In the genomic region with DNA sequence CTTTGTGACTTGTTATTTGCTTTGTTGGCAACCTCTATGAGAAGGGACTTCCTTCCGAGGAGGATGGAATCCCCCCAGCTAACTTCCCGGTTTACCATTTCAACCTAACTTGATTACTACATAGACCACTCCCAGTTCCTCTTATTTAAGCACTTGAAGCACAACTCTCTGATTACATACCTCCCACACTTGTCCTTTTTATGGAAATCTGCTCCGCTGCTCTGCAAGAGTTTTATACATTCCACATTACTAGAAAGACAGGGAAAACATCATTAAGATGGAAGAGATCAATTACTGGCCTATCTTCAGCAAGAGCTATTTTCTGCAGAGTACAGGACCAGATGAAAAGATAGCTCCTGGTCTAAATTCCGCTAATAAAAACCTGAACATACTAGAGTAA, we compare ENCODE assay signal across 13 cellular contexts.
DNase-seq lines count a peak whose midpoint lies in the region; ATAC-seq and TF ChIP-seq lines count a peak whose summit lies in the region.
"Had no signal": no experiment of that assay in that cellular context is flagged by ENCODE, and none has a peak within 500 bp of the region (broad histone marks: within the 10 kb centered on the region; RNA-seq: fewer than 3 reads in every experiment).

No MANE protein-coding gene starts in this region.

- no peak for TF ChIP-seq CTCF in GM10248 (IDR thresholded peaks at IDR 0.05; ENCODE audit: control extremely low read depth, extremely low read depth, low read depth, missing control alignments)
- no peak for TF ChIP-seq CTCF in NB4 (IDR thresholded peaks at IDR 0.05; ENCODE audit: low read depth, low read length)
- no peak for TF ChIP-seq CTCF in prostate gland (IDR thresholded peaks at IDR 0.05)

- CTCF ChIA-PET in GM10248 (lab: Yijun Ruan, JAX): interaction anchor here (1.1 to 2.5 kb wide), 7 partner anchors 10 to 335 kb away, joined by 3 to 11 read pairs (median 5); no protein-coding TSS in a partner anchor

- H3K27ac ChIP-seq in prostate gland: no peak overlapping the region
- H3K27ac ChIP-seq: body of pancreas had no signal

- no peaks in the 10 kb centered on the region for H3K9me3 ChIP-seq in prostate gland
- H3K9me3 ChIP-seq: body of pancreas had no signal

- DNase-seq in GM10248 (ENCODE audit: extremely low spot score) (peak; percentile 12), NB4 (ENCODE audit: low read depth) (peak; percentile 4), NCI-H2029 (lab: John Stamatoyannopoulos, UW) (no peak), NCI-H1417 treated with DMSO at 0.1 percent for 48 hours (lab: John Stamatoyannopoulos, UW) (no peak), T-helper 1 cell (no peak), prostate gland (ENCODE audit: low spot score) (no peak)
- DNase-seq: body of pancreas, Calu3, NCI-H1694 had no signal

- peaks cover 80% of the 10 kb centered on the region for H3K36me3 Mint-ChIP-seq in dendritic cell treated with granulocyte-macrophage colony-stimulating factor and Interleukin-4, amounts not matched to agents 40 ng/mL and 50 ng/mL, for 4 days (ENCODE audit: low read depth)

- peak overlapping the region; percentile 28 for H3K4me3 Mint-ChIP-seq in dendritic cell treated with granulocyte-macrophage colony-stimulating factor and Interleukin-4, amounts not matched to agents 40 ng/mL and 50 ng/mL, for 4 days
- H3K4me3 Mint-ChIP-seq: stimulated activated effector memory CD8-positive, alpha-beta T cell treated with anti-CD3 and anti-CD28 coated beads, Interleukin-12 subunit alpha, Interleukin-12 subunit beta, amount 100 ng/mL, for 72 hours had no signal

- ATAC-seq in GM19463 (IDR thresholded peaks at IDR 0.05; ENCODE audit: unreplicated experiment): peak; percentile 95
- ATAC-seq: body of pancreas; HCT116; stimulated activated effector memory CD8-positive, alpha-beta T cell treated with anti-CD3 and anti-CD28 coated beads, Interleukin-12 subunit alpha, Interleukin-12 subunit beta, amount 100 ng/mL, for 72 hours had no signal

- no peaks in the 10 kb centered on the region for H3K4me1 ChIP-seq in prostate gland (replicated peaks)
- H3K4me1 ChIP-seq: body of pancreas had no signal

- H3K4me1 Mint-ChIP-seq in dendritic cell treated with granulocyte-macrophage colony-stimulating factor and Interleukin-4, amounts not matched to agents 40 ng/mL and 50 ng/mL, for 4 days (ENCODE audit: low read depth): peaks cover 55% of the 10 kb centered on the region

- intact Hi-C loops in dendritic cell treated with granulocyte-macrophage colony-stimulating factor and Interleukin-4, amounts not matched to agents 40 ng/mL and 50 ng/mL, for 4 days (cut with micrococcal nuclease): no loop called here
- intact Hi-C loops in prostate gland (cut with DNase I): no loop called here

- H3K36me3 ChIP-seq in prostate gland: no peaks in the 10 kb centered on the region

- H3K4me3 ChIP-seq in NB4 (ENCODE audit: low read depth, low read length) (no peak overlapping the region), prostate gland (no peak overlapping the region)
- H3K4me3 ChIP-seq: body of pancreas had no signal

- no peaks in the 10 kb centered on the region for H3K27me3 Mint-ChIP-seq in dendritic cell treated with granulocyte-macrophage colony-stimulating factor and Interleukin-4, amounts not matched to agents 40 ng/mL and 50 ng/mL, for 4 days

- 36% methylated on average over 4 of the region's 4 CpGs for WGBS in prostate gland

- no peak for TF ChIP-seq POLR2A in NB4 (IDR thresholded peaks at IDR 0.05; ENCODE audit: extremely low read depth, insufficient read length)
- TF ChIP-seq POLR2A in prostate gland (IDR thresholded peaks at IDR 0.05): no peak

- peak overlapping the region; percentile 91 for H3K27ac Mint-ChIP-seq in dendritic cell treated with granulocyte-macrophage colony-stimulating factor and Interleukin-4, amounts not matched to agents 40 ng/mL and 50 ng/mL, for 4 days

- POLR2A ChIA-PET in GM10248 (lab: Yijun Ruan, JAX): interaction anchor here (0.5 kb wide), 1 partner anchor 65 kb away, joined by 3 read pairs; no protein-coding TSS in a partner anchor

- H3K27me3 ChIP-seq in prostate gland (replicated peaks; ENCODE audit: insufficient read depth): no peaks in the 10 kb centered on the region
- H3K27me3 ChIP-seq: body of pancreas had no signal

- H3K9me3 Mint-ChIP-seq in dendritic cell treated with granulocyte-macrophage colony-stimulating factor and Interleukin-4, amounts not matched to agents 40 ng/mL and 50 ng/mL, for 4 days: no peaks in the 10 kb centered on the region
- H3K9me3 Mint-ChIP-seq: stimulated activated effector memory CD8-positive, alpha-beta T cell treated with anti-CD3 and anti-CD28 coated beads, Interleukin-12 subunit alpha, Interleukin-12 subunit beta, amount 100 ng/mL, for 72 hours had no signal

Comparison
In these comparisons a context has a peak if more than half of its experiments do, and no peak if none do; other contexts are left out.
1. DNase-seq: peak in GM10248 (single experiment) and NB4 (single experiment); none in NCI-H2029 (single experiment), NCI-H1417 treated with DMSO at 0.1 percent for 48 hours (single experiment), T-helper 1 cell (0 of 5) and prostate gland (single experiment).